ENCODE assay signal across 11 cellular contexts in genomic region chr14:105292810-105293711, GRCh38. TPM values are rescaled to one million over a fixed set of nuclear protein-coding genes. Genes with fewer than 3 reads are reported as not detected.
DNase-seq lines count a peak whose midpoint lies in the region; ATAC-seq and TF ChIP-seq lines count a peak whose summit lies in the region.
"Had no signal": no experiment of that assay in that cellular context is flagged by ENCODE, and none has a peak within 500 bp of the region (broad histone marks: within the 10 kb centered on the region; RNA-seq: fewer than 3 reads in every experiment).

No MANE protein-coding gene starts in this region.

- no peak overlapping the region for H2AFZ ChIP-seq in Loucy (ENCODE audit: low read length)

- H3K4me1 Mint-ChIP-seq in activated CD4-positive, alpha-beta T cell treated with anti-CD3 and anti-CD28 coated beads, Interleukin-2, amount 10 ng/mL, durations not matched to agents 24 days and 14 days: peaks cover 42% of the 10 kb centered on the region
- H3K4me1 Mint-ChIP-seq in activated naive CD8-positive, alpha-beta T cell treated with anti-CD3 and anti-CD28 coated beads, Interleukin-2, amount 50 U/mL, for 24 hours: peaks cover 45% of the 10 kb centered on the region

- peaks cover 7% of the 10 kb centered on the region for H3K36me3 Mint-ChIP-seq in activated CD4-positive, alpha-beta T cell treated with anti-CD3 and anti-CD28 coated beads, Interleukin-2, amount 10 ng/mL, durations not matched to agents 24 days and 14 days (ENCODE audit: low read depth)
- peaks cover 3% of the 10 kb centered on the region for H3K36me3 Mint-ChIP-seq in activated naive CD8-positive, alpha-beta T cell treated with anti-CD3 and anti-CD28 coated beads, Interleukin-2, amount 50 U/mL, for 24 hours (ENCODE audit: low read depth)

- H3F3A ChIP-seq in Loucy (ENCODE audit: low read depth): no peaks in the 10 kb centered on the region

- H3K9me2 ChIP-seq in Loucy (replicated peaks; ENCODE audit: low read depth, low read length): no peaks in the 10 kb centered on the region

- peak overlapping the region; percentile 80 for H3K4me3 Mint-ChIP-seq in activated CD4-positive, alpha-beta T cell treated with anti-CD3 and anti-CD28 coated beads, Interleukin-2, amount 10 ng/mL, durations not matched to agents 24 days and 14 days
- H3K4me3 Mint-ChIP-seq in activated naive CD8-positive, alpha-beta T cell treated with anti-CD3 and anti-CD28 coated beads, Interleukin-2, amount 50 U/mL, for 24 hours: peak overlapping the region; percentile 51

- H3K9ac ChIP-seq in Loucy (ENCODE audit: low read depth, low read length, poor library complexity, severe bottlenecking): peak overlapping the region; percentile 47

- peaks cover 29% of the 10 kb centered on the region for H4K20me1 ChIP-seq in Loucy (ENCODE audit: insufficient read depth, low read length, poor library complexity, severe bottlenecking)

- TF ChIP-seq CTCF in Loucy (conservative IDR thresholded peaks at IDR 0.05; ENCODE audit: low read length): no peak

- peaks cover 88% of the 10 kb centered on the region for H3K79me2 ChIP-seq in Loucy (ENCODE audit: insufficient read depth, low read length)

- no peaks in the 10 kb centered on the region for H3K27me3 Mint-ChIP-seq in activated CD4-positive, alpha-beta T cell treated with anti-CD3 and anti-CD28 coated beads, Interleukin-2, amount 10 ng/mL, durations not matched to agents 24 days and 14 days
- H3K27me3 Mint-ChIP-seq in activated naive CD8-positive, alpha-beta T cell treated with anti-CD3 and anti-CD28 coated beads, Interleukin-2, amount 50 U/mL, for 24 hours: no peaks in the 10 kb centered on the region

- DNase-seq in activated CD4-positive, alpha-beta T cell treated with anti-CD3 and anti-CD28 coated beads, Interleukin-2, amount 10 ng/mL, durations not matched to agents 24 days and 14 days: peak; percentile 87
- no peak for DNase-seq in activated CD4-positive, alpha-beta T cell treated with anti-CD3 and anti-CD28 coated beads for 4 hours
- DNase-seq in activated naive CD8-positive, alpha-beta T cell treated with anti-CD3 and anti-CD28 coated beads, Interleukin-2, amount 50 U/mL, for 24 hours: peak; percentile 64
- DNase-seq in left lobe of liver (ENCODE audit: low spot score): no peak
- no peak for DNase-seq in NCI-H69 (lab: John Stamatoyannopoulos, UW)
- DNase-seq: hippocampal formation; NCI-H1436 treated with DMSO at 0.1 percent for 48 hours; stimulated activated CD4-positive, alpha-beta T cell treated with anti-CD3 and anti-CD28 coated beads, Interleukin-1b, Interleukin-23, amount 100 ng/mL, for 48 hours had no signal

- peak overlapping the region; percentile 51 for H3K4me2 ChIP-seq in Loucy (ENCODE audit: low read depth, low read length, poor library complexity, severe bottlenecking)

- no peaks in the 10 kb centered on the region for H3K9me3 Mint-ChIP-seq in activated CD4-positive, alpha-beta T cell treated with anti-CD3 and anti-CD28 coated beads, Interleukin-2, amount 10 ng/mL, durations not matched to agents 24 days and 14 days
- no peaks in the 10 kb centered on the region for H3K9me3 Mint-ChIP-seq in activated naive CD8-positive, alpha-beta T cell treated with anti-CD3 and anti-CD28 coated beads, Interleukin-2, amount 50 U/mL, for 24 hours

- ATAC-seq in activated naive CD8-positive, alpha-beta T cell treated with anti-CD3 and anti-CD28 coated beads, Interleukin-2, amount 50 U/mL, for 24 hours: peak; percentile 59
- no peak for ATAC-seq in left lobe of liver
- ATAC-seq in GM21825 (IDR thresholded peaks at IDR 0.05; ENCODE audit: unreplicated experiment): no peak

- no peaks in the 10 kb centered on the region for H3K27me3 ChIP-seq in Loucy (ENCODE audit: insufficient read depth, low read length, poor library complexity, severe bottlenecking)

- peaks cover 44% of the 10 kb centered on the region for H3K4me1 ChIP-seq in Loucy (ENCODE audit: insufficient read depth, low read length, poor library complexity, severe bottlenecking)

- peak overlapping the region in 11 of 21 experiments; percentile 1 to 73 (median 45) for H3K27ac ChIP-seq in skin epidermis

- peak overlapping the region; percentile 40 for H3K4me3 ChIP-seq in Loucy (ENCODE audit: low read length, poor library complexity, severe bottlenecking)
- no peak overlapping the region for H3K4me3 ChIP-seq in skin epidermis

- no peaks in the 10 kb centered on the region for H3K36me3 ChIP-seq in Loucy (ENCODE audit: insufficient read depth, low read length)

- H3K27ac Mint-ChIP-seq in activated CD4-positive, alpha-beta T cell treated with anti-CD3 and anti-CD28 coated beads, Interleukin-2, amount 10 ng/mL, durations not matched to agents 24 days and 14 days: peak overlapping the region; percentile 99
- peak overlapping the region; percentile 56 for H3K27ac Mint-ChIP-seq in activated naive CD8-positive, alpha-beta T cell treated with anti-CD3 and anti-CD28 coated beads, Interleukin-2, amount 50 U/mL, for 24 hours

- H3K9me3 ChIP-seq in Loucy (ENCODE audit: insufficient read depth, low read depth, low read length): no peaks in the 10 kb centered on the region

- intact Hi-C loops in activated CD4-positive, alpha-beta T cell treated with anti-CD3 and anti-CD28 coated beads, Interleukin-2, amount 10 ng/mL, durations not matched to agents 24 days and 14 days (cut with micrococcal nuclease): loop anchor here (5.0 to 10.0 kb wide), 2 partner anchors 201 to 228 kb away; partner anchors contain the start of gene GPR132

RNA-seq across cellular contexts. Expression of gene BRF1, which starts 7.7 kb away (rescaled TPM):
- 42.4 and 46.6 TPM in 2 replicates for total RNA-seq in activated CD4-positive, alpha-beta T cell treated with anti-CD3 and anti-CD28 coated beads, Interleukin-2, amount 10 ng/mL, durations not matched to agents 24 days and 14 days
- total RNA-seq in left lobe of liver: 20.5 TPM

RNA-seq across cellular contexts. Expression of gene PACS2, which starts 21.5 kb away (rescaled TPM):
- 31.5 and 33.9 TPM in 2 replicates for total RNA-seq in activated CD4-positive, alpha-beta T cell treated with anti-CD3 and anti-CD28 coated beads, Interleukin-2, amount 10 ng/mL, durations not matched to agents 24 days and 14 days
- 26.6 TPM for total RNA-seq in left lobe of liver

RNA-seq across cellular contexts. Expression of gene BTBD6, which starts 44.7 kb away (rescaled TPM):
- total RNA-seq in activated CD4-positive, alpha-beta T cell treated with anti-CD3 and anti-CD28 coated beads, Interleukin-2, amount 10 ng/mL, durations not matched to agents 24 days and 14 days: 39.8 and 40.1 TPM in 2 replicates
- 20.3 TPM for total RNA-seq in left lobe of liver

Comparison
In these comparisons a context has a peak if more than half of its experiments do, and no peak if none do; other contexts are left out.
1. DNase-seq: peak in activated CD4-positive, alpha-beta T cell treated with anti-CD3 and anti-CD28 coated beads, Interleukin-2, amount 10 ng/mL, durations not matched to agents 24 days and 14 days (single experiment) and activated naive CD8-positive, alpha-beta T cell treated with anti-CD3 and anti-CD28 coated beads, Interleukin-2, amount 50 U/mL, for 24 hours (single experiment); none in activated CD4-positive, alpha-beta T cell treated with anti-CD3 and anti-CD28 coated beads for 4 hours (0 of 2), left lobe of liver (single experiment) and NCI-H69 (single experiment).